8 cellular contexts compared by ENCODE assay signal in the genomic region with DNA sequence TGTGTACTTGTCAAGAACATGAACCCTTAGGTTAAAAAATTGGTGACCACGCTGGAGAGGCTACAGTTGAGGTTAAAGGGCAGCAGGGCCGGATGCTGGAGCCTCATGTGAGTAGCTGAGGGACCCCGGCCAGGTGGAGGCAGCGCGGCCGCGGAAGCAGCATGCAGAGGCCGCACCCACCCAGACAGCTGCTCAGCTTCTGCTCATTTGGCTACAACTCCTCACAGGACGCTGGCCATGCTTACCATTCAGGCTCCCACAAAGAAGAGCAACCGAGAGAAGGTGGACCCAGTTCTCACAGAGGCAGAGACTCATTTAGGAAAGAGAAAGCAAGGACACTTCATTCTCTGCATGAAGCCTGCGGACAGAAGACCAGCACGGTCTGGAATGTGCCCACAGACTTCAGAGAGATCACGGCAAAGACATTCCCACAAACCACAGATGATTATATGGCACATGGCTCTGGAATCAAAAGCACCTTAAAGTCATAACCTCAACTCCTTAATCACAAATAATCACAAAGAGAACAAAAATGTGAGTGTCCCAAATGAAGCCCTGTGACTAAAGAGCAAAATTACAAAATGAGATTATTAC.
A peak's percentile ranks its signal among the peaks of the same experiment; 100 is the strongest.
DNase-seq lines count a peak whose midpoint lies in the region; ATAC-seq and TF ChIP-seq lines count a peak whose summit lies in the region.
"Had no signal": no experiment of that assay in that cellular context is flagged by ENCODE, and none has a peak within 500 bp of the region (broad histone marks: within the 10 kb centered on the region; RNA-seq: fewer than 3 reads in every experiment).

No MANE protein-coding gene starts in this region.

- TF ChIP-seq CTCF in fibroblast of mammary gland (conservative IDR thresholded peaks at IDR 0.05; ENCODE audit: control insufficient read depth, insufficient read depth, low read depth, low read length) (no peak), GM10248 (IDR thresholded peaks at IDR 0.05; ENCODE audit: control extremely low read depth, extremely low read depth, low read depth, missing control alignments) (no peak)

- peak overlapping the region; percentile 66 for H3K4me2 ChIP-seq in skeletal muscle satellite cell (ENCODE audit: low read length)

- no peak for ATAC-seq in GM19395 (IDR thresholded peaks at IDR 0.05; ENCODE audit: unreplicated experiment)

- H3K27me3 ChIP-seq in SJSA1 (replicated peaks) (no peaks in the 10 kb centered on the region), skeletal muscle satellite cell (ENCODE audit: control insufficient read depth, insufficient read depth, low read length) (no peaks in the 10 kb centered on the region)

- peak; percentile 7 for TF ChIP-seq POLR2A in GM19193 (IDR thresholded peaks at IDR 0.05; ENCODE audit: extremely low read depth, insufficient read depth, insufficient read length)

- CTCF ChIA-PET in GM10248 (lab: Yijun Ruan, JAX) = no interaction called here

- H3K27ac ChIP-seq in SJSA1 = peak overlapping the region; percentile 60

- peak; percentile 80 to 89 for DNase-seq in SJSA1 (ENCODE audit: low read depth in 1 of 2, low spot score in 2 of 2)
- DNase-seq in fibroblast of mammary gland (ENCODE audit: low read depth) = peak; percentile 87
- no peak for DNase-seq in SKM-1 (lab: John Stamatoyannopoulos, UW; ENCODE audit: unreplicated experiment)
- DNase-seq in GM10248 (ENCODE audit: extremely low spot score) = no peak
- DNase-seq: NCI-H524 treated with DMSO at 0.1 percent for 48 hours had no signal

- H3K4me3 ChIP-seq in SJSA1 (no peak overlapping the region), fibroblast of mammary gland (ENCODE audit: control insufficient read depth, low read depth, low read length) (no peak overlapping the region), skeletal muscle satellite cell (ENCODE audit: low read length) (peak overlapping the region; percentile 39)

- H3K9me3 ChIP-seq in SJSA1 (replicated peaks) = no peaks in the 10 kb centered on the region
- H3K9me3 ChIP-seq in skeletal muscle satellite cell (replicated peaks; ENCODE audit: low read length) = no peaks in the 10 kb centered on the region

- H3K4me1 ChIP-seq in SJSA1 (replicated peaks) (peaks cover 59% of the 10 kb centered on the region), skeletal muscle satellite cell (ENCODE audit: control insufficient read depth, insufficient read depth, low read length) (peaks cover 38% of the 10 kb centered on the region)

- H3K36me3 ChIP-seq in SJSA1 (peaks cover 25% of the 10 kb centered on the region), skeletal muscle satellite cell (ENCODE audit: insufficient read depth, low read length) (peaks cover 7% of the 10 kb centered on the region)

- POLR2A ChIA-PET in GM10248 (lab: Yijun Ruan, JAX) = no interaction called here

- H3K9ac ChIP-seq in skeletal muscle satellite cell (ENCODE audit: low read depth, low read length) = peak overlapping the region; percentile 52

Comparison
In these comparisons a context has a peak if more than half of its experiments do, and no peak if none do; other contexts are left out.
1. DNase-seq: peak in SJSA1 (2 of 2) and fibroblast of mammary gland (single experiment); none in SKM-1 (single experiment) and GM10248 (single experiment).